ENCODE assay signal across 14 cellular contexts in the genomic region with DNA sequence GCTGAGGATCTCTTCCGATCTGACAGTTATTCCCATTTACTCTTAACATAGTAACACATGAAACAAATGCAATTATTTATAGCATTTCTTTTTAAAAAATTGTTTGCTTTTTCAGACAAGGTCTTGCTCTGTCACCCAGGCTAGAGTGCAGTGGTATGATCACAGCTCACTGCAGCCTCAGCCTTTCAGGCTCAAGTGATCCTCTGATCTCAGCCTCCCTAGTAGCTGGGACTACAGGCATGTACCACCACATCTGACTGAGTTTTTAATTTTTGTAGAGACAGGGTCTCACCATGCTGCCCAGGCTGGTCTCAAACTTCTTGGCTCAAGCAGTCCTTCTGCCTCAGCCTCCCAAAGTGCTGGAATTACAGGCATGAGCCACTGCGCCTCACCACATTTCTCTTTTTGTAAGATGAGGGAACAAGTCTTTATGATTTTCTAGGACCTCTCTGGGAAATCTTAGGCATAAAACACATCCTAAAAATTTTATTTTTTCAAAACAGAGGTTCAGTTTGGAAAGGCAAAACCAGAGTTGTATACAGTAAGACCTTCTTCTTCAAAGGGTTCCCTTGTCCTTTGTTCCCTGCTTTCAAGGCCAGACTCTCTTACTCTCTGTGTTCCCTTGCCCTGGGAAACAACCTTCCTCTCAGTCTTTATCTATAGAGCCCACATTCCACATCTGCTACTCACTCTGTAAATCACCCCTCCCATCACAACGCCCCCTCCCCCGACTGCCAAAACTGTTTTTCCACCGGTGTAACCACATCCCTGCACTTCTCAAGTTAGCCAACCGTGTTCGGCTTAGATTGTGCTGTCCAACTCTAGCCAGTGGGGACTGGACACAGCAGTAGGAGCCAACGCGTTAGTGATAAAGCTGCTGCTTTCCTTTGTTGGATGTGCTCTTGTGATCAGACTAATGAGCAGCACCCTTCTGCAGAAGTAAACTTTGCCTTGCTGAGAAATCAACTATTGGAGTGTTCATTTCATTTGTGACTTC.
"Had no signal": no experiment of that assay in that cellular context is flagged by ENCODE, and none has a peak within 500 bp of the region (broad histone marks: within the 10 kb centered on the region; RNA-seq: fewer than 3 reads in every experiment).

No MANE protein-coding gene starts in this region.

- DNase-seq: activated CD4-positive, alpha-beta T cell treated with anti-CD3 and anti-CD28 coated beads for 1 hour; activated CD4-positive, alpha-beta T cell treated with anti-CD3 and anti-CD28 coated beads, Interleukin-2, amount 50 U/mL, for 4 hours; activated naive CD4-positive, alpha-beta T cell; activated naive CD8-positive, alpha-beta T cell treated with anti-CD3 and anti-CD28 coated beads, Interleukin-2, amount 10 ng/mL, durations not matched to agents 7 days and 5 days; activated T-cell treated with anti-CD3 and anti-CD28 coated beads for 4 hours; anterior cingulate cortex; kidney; left ventricle myocardium superior; mesenchymal stem cell; psoas muscle; sigmoid colon; stimulated activated CD4-positive, alpha-beta T cell treated with anti-CD3 and anti-CD28 coated beads, Interleukin-1b, Interleukin-23, amount 100 ng/mL, for 48 hours; transverse colon had no signal

- H3K4me1 Mint-ChIP-seq: activated naive CD8-positive, alpha-beta T cell treated with anti-CD3 and anti-CD28 coated beads, Interleukin-2, amount 10 ng/mL, durations not matched to agents 7 days and 5 days had no signal

- ATAC-seq: psoas muscle had no signal

- H3K4me3 ChIP-seq: psoas muscle, sigmoid colon, transverse colon had no signal

- H3K27me3 ChIP-seq: sigmoid colon, transverse colon had no signal

- H3K27ac Mint-ChIP-seq: activated naive CD8-positive, alpha-beta T cell treated with anti-CD3 and anti-CD28 coated beads, Interleukin-2, amount 10 ng/mL, durations not matched to agents 7 days and 5 days; nephron had no signal

- H3K4me1 ChIP-seq: psoas muscle, transverse colon had no signal

- H3K4me3 Mint-ChIP-seq: activated naive CD8-positive, alpha-beta T cell treated with anti-CD3 and anti-CD28 coated beads, Interleukin-2, amount 10 ng/mL, durations not matched to agents 7 days and 5 days; nephron had no signal

- H3K27me3 Mint-ChIP-seq: activated naive CD8-positive, alpha-beta T cell treated with anti-CD3 and anti-CD28 coated beads, Interleukin-2, amount 10 ng/mL, durations not matched to agents 7 days and 5 days had no signal

- H3K27ac ChIP-seq: psoas muscle, transverse colon had no signal
